In the genomic region with DNA sequence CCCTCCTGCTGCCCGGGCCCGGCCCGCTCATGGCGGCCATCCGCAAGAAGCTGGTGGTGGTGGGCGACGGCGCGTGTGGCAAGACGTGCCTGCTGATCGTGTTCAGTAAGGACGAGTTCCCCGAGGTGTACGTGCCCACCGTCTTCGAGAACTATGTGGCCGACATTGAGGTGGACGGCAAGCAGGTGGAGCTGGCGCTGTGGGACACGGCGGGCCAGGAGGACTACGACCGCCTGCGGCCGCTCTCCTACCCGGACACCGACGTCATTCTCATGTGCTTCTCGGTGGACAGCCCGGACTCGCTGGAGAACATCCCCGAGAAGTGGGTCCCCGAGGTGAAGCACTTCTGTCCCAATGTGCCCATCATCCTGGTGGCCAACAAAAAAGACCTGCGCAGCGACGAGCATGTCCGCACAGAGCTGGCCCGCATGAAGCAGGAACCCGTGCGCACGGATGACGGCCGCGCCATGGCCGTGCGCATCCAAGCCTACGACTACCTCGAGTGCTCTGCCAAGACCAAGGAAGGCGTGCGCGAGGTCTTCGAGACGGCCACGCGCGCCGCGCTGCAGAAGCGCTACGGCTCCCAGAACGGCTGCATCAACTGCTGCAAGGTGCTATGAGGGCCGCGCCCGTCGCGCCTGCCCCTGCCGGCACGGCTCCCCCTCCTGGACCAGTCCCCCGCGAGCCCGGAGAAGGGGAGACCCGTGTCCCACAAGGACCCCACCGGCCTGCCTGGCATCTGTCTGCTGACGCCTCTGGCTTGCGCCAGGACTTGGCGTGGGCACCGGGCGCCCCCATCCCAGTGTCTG, we compare ENCODE assay signal across 8 cellular contexts. TPM values are rescaled to one million over a fixed set of nuclear protein-coding genes. Genes with fewer than 3 reads are reported as not detected.
DNase-seq lines count a peak whose midpoint lies in the region; ATAC-seq and TF ChIP-seq lines count a peak whose summit lies in the region.

No MANE protein-coding gene starts in this region.

- peak overlapping the region; percentile 84 for H3K4me3 ChIP-seq in mesodermal cell (ENCODE audit: extremely low read depth, insufficient read depth, low read length, poor library complexity, severe bottlenecking)
- H3K4me3 ChIP-seq in thoracic aorta, result peak overlapping the region; percentile 97

- peak overlapping the region; percentile 81 for H3K4me3 Mint-ChIP-seq in T-helper 17 cell
- H3K4me3 Mint-ChIP-seq in effector memory CD8-positive, alpha-beta T cell, result peak overlapping the region; percentile 76 to 78

- H3K4me1 ChIP-seq in mesodermal cell (ENCODE audit: control insufficient read depth, insufficient read depth, low read length, poor library complexity, severe bottlenecking) (peaks cover 44% of the 10 kb centered on the region), thoracic aorta (ENCODE audit: control insufficient read depth in 1 of 2, low read depth in 2 of 2) (peaks cover 13 to 40% of the 10 kb centered on the region in 2 donors)

- H3K27me3 ChIP-seq in thoracic aorta (replicated peaks; ENCODE audit: insufficient read depth), result no peaks in the 10 kb centered on the region

- ATAC-seq in GM18505 (IDR thresholded peaks at IDR 0.05; ENCODE audit: unreplicated experiment) (peak; percentile 3), HG03175 (IDR thresholded peaks at IDR 0.05; ENCODE audit: unreplicated experiment) (peak; percentile 15), T-helper 17 cell (peak; percentile 1), thoracic aorta (ENCODE audit: insufficient number of reproducible peaks, low FRiP score, low read depth) (no peak), omental fat pad (ENCODE audit: low FRiP score) (no peak)
- no peak for ATAC-seq in effector memory CD8-positive, alpha-beta T cell (replicated peaks)

- no peaks in the 10 kb centered on the region for H3K9me3 Mint-ChIP-seq in effector memory CD8-positive, alpha-beta T cell

- H3K27ac ChIP-seq in mesodermal cell (ENCODE audit: low read depth, low read length, severe bottlenecking) (peak overlapping the region; percentile 92), thoracic aorta (peak overlapping the region; percentile 98 to 99)

- WGBS in mesodermal cell (ENCODE audit: insufficient coverage in 2 of 2), 2 experiments, result 0 to 1% methylated on average over 75 of the region's 78 CpGs

- H3K9me3 ChIP-seq in T-helper 17 cell (ENCODE audit: control insufficient read depth, low read length, poor library complexity, severe bottlenecking) (no peaks in the 10 kb centered on the region), mesodermal cell (ENCODE audit: control insufficient read depth, low read length) (no peaks in the 10 kb centered on the region), thoracic aorta (no peaks in the 10 kb centered on the region)

- peaks cover 22% of the 10 kb centered on the region for H3K36me3 ChIP-seq in mesodermal cell (ENCODE audit: control insufficient read depth, insufficient read depth, low read length)
- H3K36me3 ChIP-seq in thoracic aorta, result peaks cover 23% of the 10 kb centered on the region

- no peak for TF ChIP-seq CTCF in thoracic aorta (IDR thresholded peaks at IDR 0.05)
- TF ChIP-seq CTCF in omental fat pad (IDR thresholded peaks at IDR 0.05), result no peak

- TF ChIP-seq POLR2A in GM18505 (IDR thresholded peaks at IDR 0.05; ENCODE audit: borderline replicate concordance, extremely low read depth, insufficient read depth, insufficient read length), result no peak

- peaks cover 34% of the 10 kb centered on the region for H3K27me3 Mint-ChIP-seq in T-helper 17 cell
- peaks cover 0 to 21% of the 10 kb centered on the region in 2 donors for H3K27me3 Mint-ChIP-seq in effector memory CD8-positive, alpha-beta T cell

- peaks cover 2% of the 10 kb centered on the region for H3K4me1 Mint-ChIP-seq in T-helper 17 cell
- peaks cover 4 to 6% of the 10 kb centered on the region in 2 donors for H3K4me1 Mint-ChIP-seq in effector memory CD8-positive, alpha-beta T cell (ENCODE audit: low read depth in 2 of 2)

- DNase-seq in AG20443 (ENCODE audit: low spot score) (peak; percentile 52), T-helper 17 cell (no peak), thoracic aorta (ENCODE audit: low spot score) (no peak), omental fat pad (ENCODE audit: low spot score) (no peak)
- DNase-seq in effector memory CD8-positive, alpha-beta T cell, result peak in 1 of 3 experiments; percentile 8

- no peak overlapping the region for H3K27ac Mint-ChIP-seq in T-helper 17 cell
- peak overlapping the region; percentile 73 to 75 for H3K27ac Mint-ChIP-seq in effector memory CD8-positive, alpha-beta T cell

- no peaks in the 10 kb centered on the region for H3K36me3 Mint-ChIP-seq in T-helper 17 cell (ENCODE audit: low read depth)
- peaks cover 19% of the 10 kb centered on the region for H3K36me3 Mint-ChIP-seq in effector memory CD8-positive, alpha-beta T cell (ENCODE audit: insufficient read depth)

RNA-seq across cellular contexts. Expression of gene RHOB, which starts 0.8 kb away (rescaled TPM):
- total RNA-seq in T-helper 17 cell (10 to 100 TPM; 59.8 to 62.9 TPM), thoracic aorta (1,000 to 10,000 TPM in 1 of 2 donors, 100 to 1,000 TPM in 1; 805 to 1,722 TPM), omental fat pad (1,000 to 10,000 TPM in 3 of 4 donors, 100 to 1,000 TPM in 1; 917 to 1,730 (median 1,246) TPM)
- 198 TPM for polyA plus RNA-seq in mesodermal cell (2013, experiment 1 of 2)
- polyA plus RNA-seq in mesodermal cell (2013, experiment 2 of 2), result 134 TPM

Comparison
In these comparisons a context has a peak if more than half of its experiments do, and no peak if none do; other contexts are left out.
1. ATAC-seq: peak in GM18505 (single experiment), HG03175 (single experiment) and T-helper 17 cell (single experiment); none in effector memory CD8-positive, alpha-beta T cell (single experiment), thoracic aorta (single experiment) and omental fat pad (single experiment).
2. RNA of gene RHOB, which starts 0.8 kb away (total RNA-seq): 805 to 1,722 TPM in thoracic aorta and 917 to 1,730 TPM in omental fat pad; 59.8 to 62.9 TPM in T-helper 17 cell; every median in the first group is over 10 times any median in the second.